17 cellular contexts compared by ENCODE assay signal in genomic region chr2:41781082-41781481, GRCh38.
DNase-seq lines count a peak whose midpoint lies in the region; ATAC-seq and TF ChIP-seq lines count a peak whose summit lies in the region.
"Had no signal": no experiment of that assay in that cellular context is flagged by ENCODE, and none has a peak within 500 bp of the region (broad histone marks: within the 10 kb centered on the region; RNA-seq: fewer than 3 reads in every experiment).

No MANE protein-coding gene starts in this region.

- H3K4me2 ChIP-seq in OCI-LY3 (ENCODE audit: low read length): peak overlapping the region; percentile 16

- H3K4me1 Mint-ChIP-seq in T-helper 2 cell treated with Interferon-gamma antibody and Interleukin-4, amounts not matched to agents 5 μg/mL and 100 μg/mL, for 36 hours (ENCODE audit: low read depth): no peaks in the 10 kb centered on the region
- H3K4me1 Mint-ChIP-seq: CD4-positive, alpha-beta memory T cell had no signal

- peak; percentile 43 for TF ChIP-seq CTCF in OCI-LY3 (IDR thresholded peaks at IDR 0.05; ENCODE audit: low read depth, low read length)

- H3K4me3 ChIP-seq in OCI-LY3 (ENCODE audit: low read length): no peak overlapping the region
- H3K4me3 ChIP-seq: K562 had no signal

- H3K27ac Mint-ChIP-seq in T-helper 2 cell treated with Interferon-gamma antibody and Interleukin-4, amounts not matched to agents 5 μg/mL and 100 μg/mL, for 36 hours: no peak overlapping the region
- H3K27ac Mint-ChIP-seq: CD4-positive, alpha-beta memory T cell had no signal

- peaks cover 3% of the 10 kb centered on the region; the same call in 1 of the 2 replicates for H3K9me3 ChIP-seq in OCI-LY3 (ENCODE audit: insufficient read depth, low read length)

- no peaks in the 10 kb centered on the region for H3K79me2 ChIP-seq in OCI-LY3 (ENCODE audit: low read length)

- intact Hi-C loops in Right ventricle myocardium superior (cut with DNase I) (loop anchor here (10.0 kb wide), 1 partner anchor 366 kb away; no protein-coding TSS in a partner anchor), left ventricle myocardium superior (cut with micrococcal nuclease) (loop anchor here (10.0 kb wide), 2 partner anchors 386 to 1296 kb away; no protein-coding TSS in a partner anchor)

- peaks cover 12% of the 10 kb centered on the region for H3K27me3 Mint-ChIP-seq in T-helper 2 cell treated with Interferon-gamma antibody and Interleukin-4, amounts not matched to agents 5 μg/mL and 100 μg/mL, for 36 hours (ENCODE audit: low read depth)

- peaks cover 4% of the 10 kb centered on the region for H3K36me3 ChIP-seq in OCI-LY3 (replicated peaks; ENCODE audit: low read depth, low read length)

- H3K9me3 Mint-ChIP-seq in T-helper 2 cell treated with Interferon-gamma antibody and Interleukin-4, amounts not matched to agents 5 μg/mL and 100 μg/mL, for 36 hours: no peaks in the 10 kb centered on the region
- H3K9me3 Mint-ChIP-seq: CD4-positive, alpha-beta memory T cell had no signal

- no peaks in the 10 kb centered on the region for H3K27me3 ChIP-seq in OCI-LY3 (ENCODE audit: low read depth, low read length)

- H3K9ac ChIP-seq in OCI-LY3 (ENCODE audit: low read length): 0 out of 2 replicates have a peak overlapping the region, but pooled peaks have one; percentile 2

- DNase-seq in Right ventricle myocardium superior (peak; percentile 40), left ventricle myocardium superior (no peak), kidney tubule cell (ENCODE audit: low spot score) (peak; percentile 17), ureter (ENCODE audit: low spot score) (no peak), hypothalamus (lab: John Stamatoyannopoulos, UW) (no peak)
- no peak for DNase-seq in T-helper 2 cell treated with Interferon-gamma antibody and Interleukin-4, amounts not matched to agents 5 μg/mL and 100 μg/mL, for 36 hours (ENCODE audit: low spot score)
- DNase-seq: AML-193; CD4-positive, alpha-beta memory T cell; DMS79; NCI-H1092; NCI-H1694 treated with DMSO at 0.1 percent for 48 hours; NCI-H2171; PC-3 had no signal

- peak overlapping the region; percentile 16; the same call in 1 of the 2 replicates for H2AFZ ChIP-seq in OCI-LY3 (ENCODE audit: low read depth, low read length)

- peaks cover 60% of the 10 kb centered on the region for H3K4me1 ChIP-seq in OCI-LY3 (ENCODE audit: low read length)

- H3K4me3 Mint-ChIP-seq in T-helper 2 cell treated with Interferon-gamma antibody and Interleukin-4, amounts not matched to agents 5 μg/mL and 100 μg/mL, for 36 hours: no peak overlapping the region
- H3K4me3 Mint-ChIP-seq: CD4-positive, alpha-beta memory T cell had no signal

- no peak overlapping the region for H3K27ac ChIP-seq in OCI-LY3 (ENCODE audit: low read length)

- ATAC-seq in Right ventricle myocardium superior (ENCODE audit: poor library complexity) (no peak), left ventricle myocardium superior (no peak)
- ATAC-seq: HCT116, K562, PC-3, SK-N-SH treated with all-trans-retinoic acid at 6 μM for 48 hours had no signal

- no peaks in the 10 kb centered on the region for H4K20me1 ChIP-seq in OCI-LY3 (ENCODE audit: insufficient read depth, low read length)

- H3K36me3 Mint-ChIP-seq in T-helper 2 cell treated with Interferon-gamma antibody and Interleukin-4, amounts not matched to agents 5 μg/mL and 100 μg/mL, for 36 hours (ENCODE audit: low read depth): no peaks in the 10 kb centered on the region
- H3K36me3 Mint-ChIP-seq: CD4-positive, alpha-beta memory T cell had no signal

Comparison
In these comparisons a context has a peak if more than half of its experiments do, and no peak if none do; other contexts are left out.
1. DNase-seq: peak in Right ventricle myocardium superior (single experiment) and kidney tubule cell (single experiment); none in left ventricle myocardium superior (single experiment), ureter (single experiment), hypothalamus (0 of 51) and T-helper 2 cell treated with Interferon-gamma antibody and Interleukin-4, amounts not matched to agents 5 μg/mL and 100 μg/mL, for 36 hours (single experiment).